ENCODE assay signal across 18 cellular contexts in the genomic region with DNA sequence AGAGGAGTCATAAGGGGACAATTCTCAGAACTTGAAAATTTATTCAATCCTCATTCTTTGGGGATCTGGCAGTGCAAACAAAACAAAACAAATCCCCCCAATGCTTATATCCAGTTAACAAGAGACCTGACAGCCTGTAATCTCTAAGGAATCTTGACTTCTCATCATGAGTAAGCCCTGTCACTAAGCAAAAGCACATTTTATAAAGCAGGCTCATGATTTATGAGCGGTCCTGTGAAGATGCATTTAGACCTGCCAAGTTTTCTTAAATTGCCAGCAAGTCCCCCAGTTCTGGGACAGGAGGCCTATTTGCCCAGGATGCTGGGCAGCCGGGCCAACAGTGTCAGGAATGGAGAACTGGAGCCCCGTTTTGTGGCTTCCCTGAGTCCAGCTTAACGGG.
DNase-seq lines count a peak whose midpoint lies in the region; TF ChIP-seq lines count a peak whose summit lies in the region.
"Had no signal": no experiment of that assay in that cellular context is flagged by ENCODE, and none has a peak within 500 bp of the region (broad histone marks: within the 10 kb centered on the region; RNA-seq: fewer than 3 reads in every experiment).

No MANE protein-coding gene starts in this region.

- H3K27ac ChIP-seq in colonic mucosa = no peak overlapping the region
- H3K27ac ChIP-seq: lower lobe of right lung had no signal

- H3K27ac Mint-ChIP-seq in brain = peak overlapping the region; percentile 40 to 91 (median 57)
- H3K27ac Mint-ChIP-seq: activated naive CD8-positive, alpha-beta T cell treated with anti-CD3 and anti-CD28 coated beads for 36 hours; CD14-positive monocyte; stimulated activated memory B cell treated with anti-CD40 and anti-IgM and Interleukin-4, amounts not matched to agents 10 μg/mL and 1 μg/mL and 100 μg/mL, for 72 hours had no signal

- peaks cover 34% of the 10 kb centered on the region for H3K4me1 Mint-ChIP-seq in brain
- H3K4me1 Mint-ChIP-seq: stimulated activated memory B cell treated with anti-CD40 and anti-IgM and Interleukin-4, amounts not matched to agents 10 μg/mL and 1 μg/mL and 100 μg/mL, for 72 hours had no signal

- no peaks in the 10 kb centered on the region for H3K4me1 ChIP-seq in colonic mucosa
- H3K4me1 ChIP-seq: lower lobe of right lung had no signal

- H3K9me3 Mint-ChIP-seq in brain = peaks cover 0 to 7% (median 4%) of the 10 kb centered on the region in 5 experiments
- H3K9me3 Mint-ChIP-seq: activated naive CD8-positive, alpha-beta T cell treated with anti-CD3 and anti-CD28 coated beads for 36 hours had no signal

- no peak overlapping the region for H3K9ac ChIP-seq in colonic mucosa (ENCODE audit: low read depth in 2 of 2, low read length in 2 of 2)

- H3K4me3 ChIP-seq in colonic mucosa = no peak overlapping the region
- H3K4me3 ChIP-seq: lower lobe of right lung had no signal

- H3K9me3 ChIP-seq in colonic mucosa = no peaks in the 10 kb centered on the region
- H3K9me3 ChIP-seq: lower lobe of right lung had no signal

- peak; percentile 56 for DNase-seq in Daoy (ENCODE audit: low read depth)
- DNase-seq in M059J (ENCODE audit: low read depth) = peak; percentile 93
- peak; percentile 8 for DNase-seq in myocyte (ENCODE audit: low read depth)
- no peak for DNase-seq in activated naive CD4-positive, alpha-beta T cell treated with Interleukin-2 at 50 U/mL for 16 hours
- DNase-seq in colonic mucosa = no peak
- no peak for DNase-seq in occipital lobe (lab: John Stamatoyannopoulos, UW)
- DNase-seq in NCI-H2081 treated with DMSO at 0.1 percent for 48 hours (lab: John Stamatoyannopoulos, UW) = no peak
- DNase-seq: activated CD4-positive, alpha-beta T cell treated with anti-CD3 and anti-CD28 coated beads for 48 hours; activated naive CD8-positive, alpha-beta T cell treated with anti-CD3 and anti-CD28 coated beads for 36 hours; islet precursor cell; KBM-7; lower lobe of right lung; NCI-H1048; NCI-H2081; NCI-H510A treated with DMSO at 0.1 percent for 48 hours had no signal

- peaks cover 7% of the 10 kb centered on the region for H3K27me3 ChIP-seq in colonic mucosa

- peaks cover 3% of the 10 kb centered on the region for H3K27me3 Mint-ChIP-seq in brain

- peaks cover 18% of the 10 kb centered on the region for H3K36me3 Mint-ChIP-seq in brain
- H3K36me3 Mint-ChIP-seq: activated naive CD8-positive, alpha-beta T cell treated with anti-CD3 and anti-CD28 coated beads for 36 hours; stimulated activated memory B cell treated with anti-CD40 and anti-IgM and Interleukin-4, amounts not matched to agents 10 μg/mL and 1 μg/mL and 100 μg/mL, for 72 hours had no signal

- H3K36me3 ChIP-seq in colonic mucosa = no peaks in the 10 kb centered on the region
- H3K36me3 ChIP-seq: lower lobe of right lung had no signal

- TF ChIP-seq CTCF in brain (conservative IDR thresholded peaks at IDR 0.05) (no peak), colonic mucosa (IDR thresholded peaks at IDR 0.05) (no peak)

- intact Hi-C loops in colonic mucosa (cut with DNase I) = no loop called here

- peak overlapping the region in 1 of 5 experiments; percentile 51 for H3K4me3 Mint-ChIP-seq in brain
- H3K4me3 Mint-ChIP-seq: activated naive CD8-positive, alpha-beta T cell treated with anti-CD3 and anti-CD28 coated beads for 36 hours; stimulated activated memory B cell treated with anti-CD40 and anti-IgM and Interleukin-4, amounts not matched to agents 10 μg/mL and 1 μg/mL and 100 μg/mL, for 72 hours had no signal

Comparison
In these comparisons a context has a peak if more than half of its experiments do, and no peak if none do; other contexts are left out.
1. DNase-seq: peak in Daoy (single experiment), M059J (single experiment) and myocyte (single experiment); none in activated naive CD4-positive, alpha-beta T cell treated with Interleukin-2 at 50 U/mL for 16 hours (single experiment), colonic mucosa (single experiment), occipital lobe (single experiment) and NCI-H2081 treated with DMSO at 0.1 percent for 48 hours (single experiment).